ENCODE assay signal across 16 cellular contexts in genomic region chr6:139679516-139680179, GRCh38.
DNase-seq lines count a peak whose midpoint lies in the region; ATAC-seq and TF ChIP-seq lines count a peak whose summit lies in the region.
"Had no signal": no experiment of that assay in that cellular context is flagged by ENCODE, and none has a peak within 500 bp of the region (broad histone marks: within the 10 kb centered on the region; RNA-seq: fewer than 3 reads in every experiment).

No MANE protein-coding gene starts in this region.

- no peaks in the 10 kb centered on the region for H3K27me3 Mint-ChIP-seq in activated T-helper 17 cell treated with anti-CD3 and anti-CD28 coated beads, Interleukin-2, amount 50 U/mL, for 72 hours

- H3K27ac ChIP-seq in mesenchymal stem cell (ENCODE audit: low read length, poor library complexity, severe bottlenecking): no peak overlapping the region
- H3K27ac ChIP-seq: skin epidermis, thyroid gland had no signal

- H4K91ac ChIP-seq in mesenchymal stem cell (ENCODE audit: low read length): no peak overlapping the region

- H3K18ac ChIP-seq in mesenchymal stem cell (ENCODE audit: low read depth in 1 of 2, low read length in 2 of 2): no peak overlapping the region

- H2BK5ac ChIP-seq in mesenchymal stem cell (ENCODE audit: low read depth, low read length, poor library complexity, severe bottlenecking): no peak overlapping the region

- no peak overlapping the region for H3K4me3 ChIP-seq in AG10803 (ENCODE audit: low read length)
- no peak overlapping the region for H3K4me3 ChIP-seq in mesenchymal stem cell (ENCODE audit: insufficient read depth in 1 of 2, low read depth in 1 of 2, low read length in 2 of 2)
- H3K4me3 ChIP-seq: skin epidermis, thyroid gland had no signal

- H3K4me1 ChIP-seq in mesenchymal stem cell (ENCODE audit: control insufficient read depth, insufficient read depth, low read depth, low read length): peaks cover 2% of the 10 kb centered on the region
- H3K4me1 ChIP-seq: thyroid gland had no signal

- 96% methylated on average over 2 of the region's 3 CpGs for WGBS in mesenchymal stem cell

- no peak for TF ChIP-seq CTCF in AG10803 (conservative IDR thresholded peaks at IDR 0.05; ENCODE audit: low read length)

- no peak overlapping the region for H3K4me3 Mint-ChIP-seq in activated T-helper 17 cell treated with anti-CD3 and anti-CD28 coated beads, Interleukin-2, amount 50 U/mL, for 72 hours
- H3K4me3 Mint-ChIP-seq: neural crest cell had no signal

- H3K36me3 ChIP-seq in mesenchymal stem cell (ENCODE audit: control insufficient read depth in 1 of 2, insufficient read depth in 2 of 2, low read depth in 1 of 2, low read length in 2 of 2): no peaks in the 10 kb centered on the region
- H3K36me3 ChIP-seq: thyroid gland had no signal

- peak; percentile 76 for DNase-seq in AG10803 (ENCODE audit: low read depth)
- DNase-seq in MV-4-11 (lab: John Stamatoyannopoulos, UW): peak; percentile 44
- DNase-seq in dermis microvascular lymphatic vessel endothelial cell (ENCODE audit: low read depth in 2 of 2): peak; percentile 5 to 54
- peak; percentile 52 for DNase-seq in mesenchymal stem cell
- no peak for DNase-seq in occipital lobe (lab: John Stamatoyannopoulos, UW)
- no peak for DNase-seq in NCI-H446 (lab: John Stamatoyannopoulos, UW)
- DNase-seq in C1 segment of cervical spinal cord (lab: John Stamatoyannopoulos, UW): no peak
- DNase-seq: effector CD4-positive, alpha-beta T cell; kidney glomerular epithelial cell; NCI-H1694 treated with DMSO at 0.1 percent for 48 hours; NK-92 treated with Interleukin-12 subunit alpha and Interleukin-12 subunit beta, amount 100 ng/mL, for 24 hours; T-helper 1 cell; thyroid gland had no signal

- no peak overlapping the region for H3K27ac Mint-ChIP-seq in activated T-helper 17 cell treated with anti-CD3 and anti-CD28 coated beads, Interleukin-2, amount 50 U/mL, for 72 hours

- no peaks in the 10 kb centered on the region for H3K4me1 Mint-ChIP-seq in activated T-helper 17 cell treated with anti-CD3 and anti-CD28 coated beads, Interleukin-2, amount 50 U/mL, for 72 hours

- H2BK12ac ChIP-seq in mesenchymal stem cell (ENCODE audit: low read length in 2 of 2): peak overlapping the region in 1 of 2 experiments; percentile 66

- H3K9me3 ChIP-seq in mesenchymal stem cell (ENCODE audit: control insufficient read depth, low read length): no peaks in the 10 kb centered on the region
- H3K9me3 ChIP-seq: thyroid gland had no signal

- no peak overlapping the region for H2AK5ac ChIP-seq in mesenchymal stem cell (ENCODE audit: low read length, severe bottlenecking)

- no peak overlapping the region for H3K4ac ChIP-seq in mesenchymal stem cell (ENCODE audit: low read depth in 1 of 2, low read length in 2 of 2)

- ATAC-seq in activated T-helper 17 cell treated with anti-CD3 and anti-CD28 coated beads, Interleukin-2, amount 50 U/mL, for 72 hours (replicated peaks): no peak

- H3K9ac ChIP-seq in mesenchymal stem cell (ENCODE audit: low read length): no peak overlapping the region

- H3K4me2 ChIP-seq in mesenchymal stem cell (ENCODE audit: low read length, poor library complexity, severe bottlenecking): no peak overlapping the region

- H3K36me3 Mint-ChIP-seq in activated T-helper 17 cell treated with anti-CD3 and anti-CD28 coated beads, Interleukin-2, amount 50 U/mL, for 72 hours (ENCODE audit: low read depth): no peaks in the 10 kb centered on the region

- no peak overlapping the region for H3K14ac ChIP-seq in mesenchymal stem cell (ENCODE audit: low read length in 2 of 2)

- no peaks in the 10 kb centered on the region for H3K79me1 ChIP-seq in mesenchymal stem cell (replicated peaks; ENCODE audit: low read length, poor library complexity, severe bottlenecking)

- H3K9me3 Mint-ChIP-seq in activated T-helper 17 cell treated with anti-CD3 and anti-CD28 coated beads, Interleukin-2, amount 50 U/mL, for 72 hours: no peaks in the 10 kb centered on the region

- no peak overlapping the region for H2AFZ ChIP-seq in mesenchymal stem cell (ENCODE audit: low read depth, low read length)

- H3K23ac ChIP-seq in mesenchymal stem cell (ENCODE audit: low read length in 2 of 2): no peak overlapping the region

- H2BK15ac ChIP-seq in mesenchymal stem cell (ENCODE audit: low read depth, poor library complexity, severe bottlenecking): no peak overlapping the region

- no peak overlapping the region for H2BK120ac ChIP-seq in mesenchymal stem cell (ENCODE audit: low read depth, low read length)

- H3K27me3 ChIP-seq in mesenchymal stem cell (ENCODE audit: control insufficient read depth in 1 of 2, insufficient read depth in 1 of 2, low read length in 2 of 2): no peaks in the 10 kb centered on the region
- H3K27me3 ChIP-seq: thyroid gland had no signal

- no peak overlapping the region for H4K8ac ChIP-seq in mesenchymal stem cell (ENCODE audit: low read length)

Comparison
In these comparisons a context has a peak if more than half of its experiments do, and no peak if none do; other contexts are left out.
1. DNase-seq: peak in AG10803 (single experiment), MV-4-11 (single experiment), dermis microvascular lymphatic vessel endothelial cell (2 of 2) and mesenchymal stem cell (single experiment); none in occipital lobe (single experiment), NCI-H446 (0 of 2) and C1 segment of cervical spinal cord (0 of 14).